9 cellular contexts compared by ENCODE assay signal in the genomic region with DNA sequence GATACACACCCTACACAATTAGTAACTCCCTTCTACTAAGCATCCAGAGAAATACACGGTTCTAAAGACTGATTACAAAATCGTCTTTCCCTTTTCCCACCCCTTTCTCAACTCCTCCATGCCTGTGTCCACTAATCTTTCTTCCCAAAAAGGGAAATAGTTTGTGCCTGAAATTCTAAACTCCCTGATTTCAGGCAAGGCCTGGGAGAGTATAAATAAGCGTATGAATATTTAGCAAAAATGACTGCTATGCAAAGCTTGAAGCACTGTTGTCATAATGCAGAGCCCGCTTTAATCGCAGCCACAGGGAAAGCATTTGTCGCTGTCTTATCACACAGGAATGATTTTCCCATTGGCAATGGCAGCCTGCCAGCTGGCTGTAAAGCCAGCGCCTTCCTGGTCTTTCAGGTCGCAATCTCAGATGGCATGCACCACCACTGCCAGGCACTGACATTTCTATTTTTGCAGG.
DNase-seq lines count a peak whose midpoint lies in the region; ATAC-seq and TF ChIP-seq lines count a peak whose summit lies in the region.
"Had no signal": no experiment of that assay in that cellular context is flagged by ENCODE, and none has a peak within 500 bp of the region (broad histone marks: within the 10 kb centered on the region; RNA-seq: fewer than 3 reads in every experiment).

No MANE protein-coding gene starts in this region.

- H3K9me3 ChIP-seq in GM23248 (ENCODE audit: low read depth) = no peaks in the 10 kb centered on the region

- no peak overlapping the region for H2AFZ ChIP-seq in GM23248

- H3K36me3 ChIP-seq in GM23248 (ENCODE audit: low read depth) = no peaks in the 10 kb centered on the region

- H3K9ac ChIP-seq in GM23248 = no peak overlapping the region

- no peaks in the 10 kb centered on the region for H3K79me2 ChIP-seq in GM23248 (ENCODE audit: insufficient read depth)

- no peaks in the 10 kb centered on the region for H3K9me2 ChIP-seq in GM23248 (ENCODE audit: insufficient read depth)

- no peak overlapping the region for H3K4me2 ChIP-seq in GM23248 (ENCODE audit: unreplicated experiment)

- H4K20me1 ChIP-seq in GM23248 (ENCODE audit: insufficient read depth) = no peaks in the 10 kb centered on the region

- ATAC-seq in GM18517 (IDR thresholded peaks at IDR 0.05; ENCODE audit: unreplicated experiment) (no peak), GM19351 (IDR thresholded peaks at IDR 0.05; ENCODE audit: unreplicated experiment) (no peak)

- no peak overlapping the region for H3K27ac ChIP-seq in GM23248

- DNase-seq in NCI-H1092 treated with DMSO at 0.1 percent for 48 hours (lab: John Stamatoyannopoulos, UW) (peak; percentile 47), astrocyte of the hippocampus (ENCODE audit: low read depth, low spot score) (peak; percentile 81), iris pigment epithelial cell (ENCODE audit: low read depth) (peak; percentile 16), superior temporal gyrus (ENCODE audit: extremely low spot score) (peak; percentile 34), GM13977 (ENCODE audit: low spot score) (no peak), GM23248 (no peak)
- DNase-seq: OCI-M1 had no signal

- in situ Hi-C loops in GM13977 (cut with MboI; ENCODE audit: low pct_unique_long_range_greater_than_20kb, low sequenced_read_pairs, unreplicated experiment) = no loop called here
- in situ Hi-C loops in GM23248 (cut with MboI) = no loop called here

- 61% methylated on average over 8 of the region's 8 CpGs for WGBS in GM23248 (ENCODE audit: low coverage in 1 of 2, low lambda C conversion rate in 2 of 2, missing lambda C conversion rate in 2 of 2), 2 experiments

- TF ChIP-seq CTCF in GM13977 (IDR thresholded peaks at IDR 0.05; ENCODE audit: extremely low read depth, insufficient read depth, missing control alignments) = no peak

- H3K27me3 ChIP-seq in GM23248 (replicated peaks; ENCODE audit: insufficient read depth) = peaks cover 37% of the 10 kb centered on the region

- H3K4me3 ChIP-seq in GM23248 = no peak overlapping the region

- no peaks in the 10 kb centered on the region for H3F3A ChIP-seq in GM23248 (ENCODE audit: insufficient read depth)

- no peaks in the 10 kb centered on the region for H3K4me1 ChIP-seq in GM23248 (ENCODE audit: insufficient read depth)

Comparison
In these comparisons a context has a peak if more than half of its experiments do, and no peak if none do; other contexts are left out.
1. DNase-seq: peak in NCI-H1092 treated with DMSO at 0.1 percent for 48 hours (single experiment), astrocyte of the hippocampus (single experiment), iris pigment epithelial cell (single experiment) and superior temporal gyrus (single experiment); none in GM13977 (single experiment) and GM23248 (single experiment).